In the genomic region with DNA sequence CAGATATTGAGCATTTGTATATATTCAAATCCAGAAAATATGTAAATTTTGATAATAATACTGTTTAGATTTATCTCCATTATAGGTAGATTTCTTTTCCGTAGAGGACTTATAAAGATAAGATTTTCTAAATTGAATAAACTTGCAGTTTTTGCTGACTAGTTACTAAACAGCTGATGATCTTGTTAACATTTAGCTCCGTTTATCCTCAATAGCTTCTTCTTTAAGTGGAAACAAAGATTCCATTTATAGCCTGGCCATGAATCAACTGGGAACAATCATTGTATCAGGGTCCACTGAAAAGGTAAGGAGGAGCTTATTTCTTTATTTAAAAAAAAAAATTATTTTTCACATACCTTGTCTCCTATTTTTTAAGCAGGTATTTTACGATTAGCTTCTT, we compare ENCODE assay signal across 29 cellular contexts. TPM values are rescaled to one million over a fixed set of nuclear protein-coding genes. Genes with fewer than 3 reads are reported as not detected.
"Had no signal": no experiment of that assay in that cellular context is flagged by ENCODE, and none has a peak within 500 bp of the region (broad histone marks: within the 10 kb centered on the region; RNA-seq: fewer than 3 reads in every experiment).

No MANE protein-coding gene starts in this region.

- H3K36me3 ChIP-seq: ovary, prostate gland had no signal

- DNase-seq: islet precursor cell; kidney glomerular epithelial cell; left colon; left lung; lower lobe of right lung; mammary epithelial cell; midbrain; mucosa of descending colon; naive thymus-derived CD4-positive, alpha-beta T cell; ovary; posterior cingulate gyrus; retina; right cardiac atrium; sigmoid colon; small intestine; spleen; stimulated activated CD4-positive, alpha-beta T cell treated with anti-CD3 and anti-CD28 coated beads, Interleukin-4, amount 100 ng/mL, for 24 hours; stimulated activated naive CD4-positive, alpha-beta T cell; tibial artery; trophoblast cell; upper lobe of right lung had no signal

- H3K4me3 ChIP-seq: hepatocyte, left lung, lower lobe of right lung, mucosa of descending colon, ovary, prostate gland, sigmoid colon, spleen, suprapubic skin, thoracic aorta, tibial artery, upper lobe of right lung had no signal

- FAIRE-seq: small intestine, urothelium cell line had no signal

- H3K27me3 ChIP-seq: hepatocyte, left lung, ovary, sigmoid colon, spleen, suprapubic skin, tibial artery, upper lobe of right lung had no signal

- H3K9me3 ChIP-seq: left lung, lower lobe of right lung, mucosa of descending colon, ovary, prostate gland, sigmoid colon, spleen, suprapubic skin, thoracic aorta, tibial artery, upper lobe of right lung had no signal

- H2AFZ ChIP-seq: hepatocyte had no signal

- H3K4me2 ChIP-seq: hepatocyte had no signal

- H3K4me1 ChIP-seq: left lung, lower lobe of right lung, prostate gland, sigmoid colon, upper lobe of right lung had no signal

- ATAC-seq: left colon; left lung; lower lobe of right lung; mucosa of descending colon; naive thymus-derived CD4-positive, alpha-beta T cell; natural killer cell treated with Interleukin-12 subunit alpha and Interleukin-12 subunit beta and Interleukin-15 and Interleukin-18, amount 100 ng/mL, for 72 hours; right cardiac atrium; stimulated activated effector memory CD8-positive, alpha-beta T cell treated with anti-CD3 and anti-CD28 coated beads, Interleukin-12 subunit alpha, Interleukin-12 subunit beta, amount 100 ng/mL, for 72 hours; upper lobe of right lung had no signal

- H3K27ac ChIP-seq: hepatocyte, left lung, lower lobe of right lung, ovary, prostate gland, sigmoid colon, spleen, suprapubic skin, thoracic aorta, tibial artery, upper lobe of right lung had no signal

RNA-seq across cellular contexts. Expression of gene SCN11A, which starts 16.8 kb away (rescaled TPM):
- total RNA-seq: mammary epithelial cell, myocyte had no signal
- polyA plus RNA-seq: mammary epithelial cell; naive thymus-derived CD4-positive, alpha-beta T cell; right cardiac atrium had no signal
